Comparison of ENCODE assay signal across 2 cellular contexts in genomic region chr17:42027540-42027889, GRCh38.
A peak's percentile ranks its signal among the peaks of the same experiment; 100 is the strongest.
TF ChIP-seq lines count a peak whose summit lies in the region.

No MANE protein-coding gene starts in this region.

TF ChIP-seq in HepG2, 621 proteins besides CTCF, POLR2A, EP300 and RAD21:
- TF ChIP-seq ZBTB7B (CRISPR knock-in tag; IDR thresholded peaks at IDR 0.05): no peak
- TF ChIP-seq PCBP1 (IDR thresholded peaks at IDR 0.05; ENCODE audit: borderline replicate concordance, low read depth, low read length): 0 out of 2 replicates have a peak, but pooled peaks have one; percentile 48
- TF ChIP-seq NR2F2 (IDR thresholded peaks at IDR 0.05; ENCODE audit: borderline replicate concordance, low read depth): no peak

TF ChIP-seq in H1, 55 proteins besides CTCF, POLR2A, EP300 and RAD21:
- TF ChIP-seq BRCA1 (IDR thresholded peaks at IDR 0.05; ENCODE audit: low read depth, low read length) (no peak), USF2 (IDR thresholded peaks at IDR 0.05; ENCODE audit: low read length) (no peak), CHD2 (IDR thresholded peaks at IDR 0.05; ENCODE audit: low read length) (no peak), POLR2AphosphoS5 (IDR thresholded peaks at IDR 0.05; ENCODE audit: low read depth, low read length) (no peak), GTF2F1 (IDR thresholded peaks at IDR 0.05; ENCODE audit: borderline replicate concordance, low read depth, low read length) (no peak), RBBP5 (IDR thresholded peaks at IDR 0.05; ENCODE audit: borderline replicate concordance, low read depth, low read length) (no peak), SP2 (IDR thresholded peaks at IDR 0.05; ENCODE audit: low read length) (no peak), CBX5 (IDR thresholded peaks at IDR 0.05; ENCODE audit: low read depth, low read length) (no peak), MAFK (IDR thresholded peaks at IDR 0.05; ENCODE audit: low read depth, low read length) (no peak), SUZ12 (IDR thresholded peaks at IDR 0.05; ENCODE audit: low read length) (no peak), RFX5 (IDR thresholded peaks at IDR 0.05; ENCODE audit: borderline replicate concordance, low read depth, low read length) (no peak)
